23 cellular contexts compared by ENCODE assay signal in the genomic region with DNA sequence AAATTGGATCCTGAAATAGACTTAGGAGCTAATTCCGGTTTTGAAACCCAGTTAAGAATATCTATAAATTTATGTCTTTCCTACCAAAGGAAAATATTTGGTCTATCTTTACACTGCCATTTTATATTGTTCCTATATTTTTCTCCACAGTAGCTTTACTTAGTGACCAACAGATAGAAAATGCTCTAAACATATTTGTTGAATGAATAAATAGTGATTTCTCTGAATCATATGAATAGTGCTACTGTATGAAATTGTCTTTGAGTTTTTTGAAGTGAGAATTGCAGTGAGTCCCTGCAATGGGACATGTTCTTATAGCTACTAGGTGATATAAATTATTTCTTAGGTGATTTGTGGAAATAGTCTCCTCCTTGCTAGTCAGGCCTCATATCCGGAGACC.
"Had no signal": no experiment of that assay in that cellular context is flagged by ENCODE, and none has a peak within 500 bp of the region (broad histone marks: within the 10 kb centered on the region; RNA-seq: fewer than 3 reads in every experiment).

No MANE protein-coding gene starts in this region.

- H3K27ac ChIP-seq: ascending aorta, Peyer's patch had no signal

- H3K36me3 ChIP-seq: ascending aorta, MG63, Peyer's patch had no signal

- H3K9me3 Mint-ChIP-seq: activated CD8-positive, alpha-beta T cell treated with anti-CD3 and anti-CD28 coated beads for 36 hours; activated naive CD8-positive, alpha-beta T cell treated with anti-CD3 and anti-CD28 coated beads, Interleukin-2, amount 10 ng/mL, durations not matched to agents 7 days and 5 days; activated T-cell treated with anti-CD3 and anti-CD28 coated beads, Interleukin-2, amount 50 U/mL, for 72 hours; T-helper 1 cell treated with Interleukin-12 subunit alpha and Interleukin-12 subunit beta and Interleukin-4 antibody, amounts not matched to agents 30 μg/mL and 1 μg/mL, for 36 hours had no signal

- H3K27ac Mint-ChIP-seq: activated CD8-positive, alpha-beta T cell treated with anti-CD3 and anti-CD28 coated beads for 36 hours; activated naive CD8-positive, alpha-beta T cell treated with anti-CD3 and anti-CD28 coated beads, Interleukin-2, amount 10 ng/mL, durations not matched to agents 7 days and 5 days; activated T-cell treated with anti-CD3 and anti-CD28 coated beads, Interleukin-2, amount 50 U/mL, for 72 hours; T-helper 1 cell treated with Interleukin-12 subunit alpha and Interleukin-12 subunit beta and Interleukin-4 antibody, amounts not matched to agents 30 μg/mL and 1 μg/mL, for 36 hours had no signal

- H3K4me3 ChIP-seq: ascending aorta, MG63, Peyer's patch had no signal

- DNase-seq: activated CD4-positive, alpha-beta T cell treated with anti-CD3 and anti-CD28 coated beads for 4 hours; activated CD8-positive, alpha-beta memory T cell treated with anti-CD3 and anti-CD28 coated beads, Interleukin-2, amount 50 U/mL, for 4 hours; activated CD8-positive, alpha-beta T cell treated with anti-CD3 and anti-CD28 coated beads for 36 hours; activated naive CD4-positive, alpha-beta T cell treated with anti-CD3 and anti-CD28 coated beads, Interleukin-2, amount 50 U/mL, for 16 hours; activated naive CD8-positive, alpha-beta T cell treated with anti-CD3 and anti-CD28 coated beads, Interleukin-2, amount 10 ng/mL, durations not matched to agents 7 days and 5 days; activated T-cell treated with anti-CD3 and anti-CD28 coated beads, Interleukin-2, amount 50 U/mL, for 72 hours; amniotic stem cell; MG63; MV-4-11; NCI-H1092 treated with DMSO at 0.1 percent for 48 hours; NCI-H1436; NCI-H1694 treated with DMSO at 0.1 percent for 48 hours; NCI-H2029 treated with DMSO at 0.1 percent for 48 hours; NCI-H510A treated with DMSO at 0.1 percent for 48 hours; NCI-H69; NK-92 treated with Interleukin-12 subunit alpha and Interleukin-12 subunit beta, amount 100 ng/mL, for 24 hours; OCI-M1; Peyer's patch; SHP77 had no signal

- H3K4me3 Mint-ChIP-seq: activated CD8-positive, alpha-beta T cell treated with anti-CD3 and anti-CD28 coated beads for 36 hours; activated naive CD8-positive, alpha-beta T cell treated with anti-CD3 and anti-CD28 coated beads, Interleukin-2, amount 10 ng/mL, durations not matched to agents 7 days and 5 days; activated T-cell treated with anti-CD3 and anti-CD28 coated beads, Interleukin-2, amount 50 U/mL, for 72 hours; brain; T-helper 1 cell treated with Interleukin-12 subunit alpha and Interleukin-12 subunit beta and Interleukin-4 antibody, amounts not matched to agents 30 μg/mL and 1 μg/mL, for 36 hours had no signal

- H3K27me3 ChIP-seq: ascending aorta, MG63, Peyer's patch had no signal

- ATAC-seq: activated CD4-positive, CD25-positive, alpha-beta regulatory T cell treated with anti-CD3 and anti-CD28 coated beads, Interleukin-2, amount 50 U/mL, for 24 hours; activated CD8-positive, alpha-beta T cell treated with anti-CD3 and anti-CD28 coated beads for 36 hours; activated T-cell treated with anti-CD3 and anti-CD28 coated beads, Interleukin-2, amount 50 U/mL, for 72 hours had no signal

- H3K36me3 Mint-ChIP-seq: activated naive CD8-positive, alpha-beta T cell treated with anti-CD3 and anti-CD28 coated beads, Interleukin-2, amount 10 ng/mL, durations not matched to agents 7 days and 5 days had no signal

- H3K9me3 ChIP-seq: ascending aorta, MG63, Peyer's patch had no signal

- H3K27me3 Mint-ChIP-seq: brain had no signal

- H3K4me1 ChIP-seq: ascending aorta, Peyer's patch had no signal
